Comparison of ENCODE assay signal across 27 cellular contexts in genomic region chr17:31649302-31649701, GRCh38.
"Had no signal": no experiment of that assay in that cellular context is flagged by ENCODE, and none has a peak within 500 bp of the region (broad histone marks: within the 10 kb centered on the region; RNA-seq: fewer than 3 reads in every experiment).

No MANE protein-coding gene starts in this region.

- DNase-seq: heart left ventricle; hypothalamus; immature natural killer cell; left colon; left ventricle myocardium inferior; mesendoderm; naive B cell; natural killer cell; nephron progenitor cell; pancreas; posterior cingulate gyrus; retina; right cardiac atrium; stimulated activated CD4-positive, alpha-beta T cell treated with anti-CD3 and anti-CD28 coated beads, Interleukin-12 subunit alpha, Interleukin-12 subunit beta, amount 100 ng/mL, for 4 hours; stimulated activated CD4-positive, alpha-beta T cell treated with anti-CD3 and anti-CD28 coated beads, Interleukin-15, amount 100 ng/mL, for 24 hours; stimulated activated CD4-positive, alpha-beta T cell treated with anti-CD3 and anti-CD28 coated beads, Interleukin-2, amount 100 ng/mL, for 24 hours; stimulated activated CD4-positive, alpha-beta T cell treated with anti-CD3 and anti-CD28 coated beads, Interleukin-4, amount 100 ng/mL, for 1 hour; stimulated activated CD8-positive, alpha-beta memory T cell treated with anti-CD3 and anti-CD28 coated beads, Interleukin-4, amount 100 ng/mL, for 48 hours; stimulated activated naive CD4-positive, alpha-beta T cell treated with Interleukin-2 at 50 U/mL for 16 hours; stimulated activated naive CD8-positive, alpha-beta T cell treated with anti-CD3 and anti-CD28 coated beads, Interleukin-15, amount 100 ng/mL, for 72 hours; substantia nigra; transverse colon; upper lobe of left lung had no signal

- H3K36me3 Mint-ChIP-seq: immature natural killer cell; mesothelial cell of epicardium; natural killer cell; neural progenitor cell; stimulated activated memory B cell treated with anti-CD40 and anti-IgM and Interleukin-4, amounts not matched to agents 10 μg/mL and 1 μg/mL and 100 μg/mL, for 72 hours had no signal

- H3K9me3 Mint-ChIP-seq: immature natural killer cell, natural killer cell had no signal

- H3K4me3 Mint-ChIP-seq: immature natural killer cell; mesothelial cell of epicardium; naive B cell; natural killer cell; nephron progenitor cell; neural progenitor cell; stimulated activated memory B cell treated with anti-CD40 and anti-IgM and Interleukin-4, amounts not matched to agents 10 μg/mL and 1 μg/mL and 100 μg/mL, for 72 hours; stimulated activated naive CD8-positive, alpha-beta T cell treated with anti-CD3 and anti-CD28 coated beads, Interleukin-15, amount 100 ng/mL, for 72 hours had no signal

- H3K27ac Mint-ChIP-seq: immature natural killer cell; mesothelial cell of epicardium; natural killer cell; nephron progenitor cell; neural progenitor cell; stimulated activated memory B cell treated with anti-CD40 and anti-IgM and Interleukin-4, amounts not matched to agents 10 μg/mL and 1 μg/mL and 100 μg/mL, for 72 hours; stimulated activated naive CD8-positive, alpha-beta T cell treated with anti-CD3 and anti-CD28 coated beads, Interleukin-15, amount 100 ng/mL, for 72 hours had no signal

- ATAC-seq: heart left ventricle; left colon; natural killer cell; pancreas; right cardiac atrium; sciatic nerve; stimulated activated memory B cell treated with anti-CD40 and anti-IgM and Interleukin-4, amounts not matched to agents 10 μg/mL and 1 μg/mL and 100 μg/mL, for 72 hours; stimulated activated naive CD8-positive, alpha-beta T cell treated with anti-CD3 and anti-CD28 coated beads, Interleukin-15, amount 100 ng/mL, for 72 hours had no signal

- H3K4me1 Mint-ChIP-seq: nephron progenitor cell; stimulated activated naive CD8-positive, alpha-beta T cell treated with anti-CD3 and anti-CD28 coated beads, Interleukin-15, amount 100 ng/mL, for 72 hours had no signal
